Comparison of ENCODE assay signal across 21 cellular contexts in the genomic region with DNA sequence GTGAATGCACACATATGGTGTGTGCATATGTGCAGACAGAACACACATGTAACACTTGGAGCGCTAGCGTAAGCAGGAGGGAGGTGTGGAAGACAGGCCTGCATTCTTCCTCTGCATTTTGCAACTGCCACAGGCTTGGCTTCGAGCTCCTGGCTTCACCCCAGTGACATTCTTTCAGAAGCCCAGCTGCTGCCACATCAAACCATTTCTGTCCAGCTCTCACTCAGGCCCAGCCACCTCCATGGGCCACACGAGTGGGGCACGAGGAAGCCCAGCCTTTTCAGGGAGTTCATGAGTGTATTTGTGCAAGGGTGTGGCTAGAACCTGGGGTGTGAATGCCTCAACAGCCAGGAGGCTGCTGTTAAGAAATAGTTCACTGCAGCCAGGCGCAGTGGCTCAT. TPM values are rescaled to one million over a fixed set of nuclear protein-coding genes. Genes with fewer than 3 reads are reported as not detected.
DNase-seq lines count a peak whose midpoint lies in the region; ATAC-seq and TF ChIP-seq lines count a peak whose summit lies in the region.
"Had no signal": no experiment of that assay in that cellular context is flagged by ENCODE, and none has a peak within 500 bp of the region (broad histone marks: within the 10 kb centered on the region; RNA-seq: fewer than 3 reads in every experiment).

No MANE protein-coding gene starts in this region.

- H3K27ac Mint-ChIP-seq in Caco-2 (ENCODE audit: unreplicated experiment), result peak overlapping the region; percentile 86
- H3K27ac Mint-ChIP-seq: activated naive CD4-positive, alpha-beta T cell treated with anti-CD3 and anti-CD28 coated beads for 36 hours; CD8-positive, alpha-beta T cell; naive thymus-derived CD4-positive, alpha-beta T cell had no signal

- TF ChIP-seq POLR2A in GM18505 (IDR thresholded peaks at IDR 0.05; ENCODE audit: borderline replicate concordance, extremely low read depth, insufficient read depth, insufficient read length), result no peak

- no peak for TF ChIP-seq CTCF in Caco-2 (IDR thresholded peaks at IDR 0.05; ENCODE audit: insufficient read depth in 1 of 2, low read depth in 1 of 2, low read length in 1 of 2, severe bottlenecking in 1 of 2, unreplicated experiment in 1 of 2)
- TF ChIP-seq CTCF in RWPE1 (conservative IDR thresholded peaks at IDR 0.05; ENCODE audit: low read depth), result no peak

- H3K27ac ChIP-seq in RWPE1, result peak overlapping the region; percentile 16; the same call in 1 of the 2 replicates
- H3K27ac ChIP-seq: brain microvascular endothelial cell, SK-N-MC had no signal

- H3K4me3 Mint-ChIP-seq in Caco-2 (ENCODE audit: unreplicated experiment), result no peak overlapping the region
- H3K4me3 Mint-ChIP-seq: activated naive CD4-positive, alpha-beta T cell treated with anti-CD3 and anti-CD28 coated beads for 36 hours; CD8-positive, alpha-beta T cell; naive thymus-derived CD4-positive, alpha-beta T cell had no signal

- no peaks in the 10 kb centered on the region for H3K27me3 Mint-ChIP-seq in Caco-2 (ENCODE audit: insufficient read depth, unreplicated experiment)

- intact Hi-C loops in Caco-2 (cut with micrococcal nuclease; ENCODE audit: unreplicated experiment), result loop anchor here (5.0 kb wide), 1 partner anchor 39 kb away; no protein-coding TSS in a partner anchor
- intact Hi-C loops in Right ventricle myocardium superior (cut with DNase I), result no loop called here

- H3K9me3 Mint-ChIP-seq in Caco-2 (ENCODE audit: unreplicated experiment), result no peaks in the 10 kb centered on the region
- H3K9me3 Mint-ChIP-seq: activated naive CD4-positive, alpha-beta T cell treated with anti-CD3 and anti-CD28 coated beads for 36 hours; CD8-positive, alpha-beta T cell had no signal

- no TSS peak for BruUV-seq in Caco-2 (replicated peaks; lab: Mats Ljungman, UMichigan)

- H3K4me1 ChIP-seq in Caco-2, result peaks cover 35% of the 10 kb centered on the region

- H3K27me3 ChIP-seq in Caco-2 (replicated peaks; ENCODE audit: control insufficient read depth, insufficient read depth, low read length), result no peaks in the 10 kb centered on the region
- H3K27me3 ChIP-seq: brain microvascular endothelial cell had no signal

- ATAC-seq in Right ventricle myocardium superior (ENCODE audit: poor library complexity) (peak; percentile 90), GM18505 (IDR thresholded peaks at IDR 0.05; ENCODE audit: unreplicated experiment) (no peak)
- ATAC-seq: CD8-positive, alpha-beta T cell; naive thymus-derived CD4-positive, alpha-beta T cell had no signal

- CTCF ChIA-PET in Caco-2 (lab: Charles Lee) (interaction anchor here (0.6 kb wide), 1 partner anchor 39 kb away, joined by 3 read pairs; no protein-coding TSS in a partner anchor), RWPE1 (lab: Yijun Ruan, JAX) (interaction anchor here (0.5 to 0.7 kb wide), 3 partner anchors 9 to 297 kb away, joined by 3 to 4 read pairs (median 3); no protein-coding TSS in a partner anchor)

- H3K9me3 ChIP-seq in Caco-2, result no peaks in the 10 kb centered on the region

- peaks cover 19% of the 10 kb centered on the region for H3K4me1 Mint-ChIP-seq in Caco-2 (ENCODE audit: low read depth, unreplicated experiment)
- H3K4me1 Mint-ChIP-seq: naive thymus-derived CD4-positive, alpha-beta T cell had no signal

- H3K36me3 ChIP-seq in Caco-2 (ENCODE audit: control insufficient read depth, insufficient read depth, low read length), result no peaks in the 10 kb centered on the region
- H3K36me3 ChIP-seq: brain microvascular endothelial cell had no signal

- no peak overlapping the region for H3K4me3 ChIP-seq in Caco-2 (ENCODE audit: low read depth, low read length)
- H3K4me3 ChIP-seq: SK-N-MC had no signal

- DNase-seq in Caco-2 (no peak), RWPE1 (ENCODE audit: low spot score) (no peak), Right ventricle myocardium superior (peak; percentile 77), myocyte (ENCODE audit: low read depth) (peak; percentile 88), NCI-H1417 (lab: John Stamatoyannopoulos, UW) (no peak), NCI-H1105 (lab: John Stamatoyannopoulos, UW) (no peak), OCI-M2 (lab: John Stamatoyannopoulos, UW; ENCODE audit: unreplicated experiment) (no peak)
- DNase-seq: ACHN; activated CD8-positive, alpha-beta memory T cell treated with anti-CD3 and anti-CD28 coated beads, Interleukin-2, amount 50 U/mL, for 48 hours; activated naive CD4-positive, alpha-beta T cell treated with anti-CD3 and anti-CD28 coated beads for 36 hours; brain microvascular endothelial cell; CD8-positive, alpha-beta T cell; dermis blood vessel endothelial cell; erythroblast; H7; naive thymus-derived CD4-positive, alpha-beta T cell; NCI-H146; NCI-H345; T1000 had no signal

- POLR2A ChIA-PET in Caco-2 (lab: Charles Lee), result no interaction called here
- POLR2A ChIA-PET in RWPE1 (lab: Yijun Ruan, JAX; ENCODE audit: low non-redundant PET), result no interaction called here

- H3K36me3 Mint-ChIP-seq in Caco-2 (ENCODE audit: insufficient read depth, unreplicated experiment), result no peaks in the 10 kb centered on the region
- H3K36me3 Mint-ChIP-seq: CD8-positive, alpha-beta T cell had no signal

RNA-seq across cellular contexts. Expression of gene LGALS3BP, which starts 18.8 kb away (rescaled TPM):
- total RNA-seq in Caco-2 (2022) (65.4 and 68.1 TPM in 2 replicates), Right ventricle myocardium superior (499 TPM), myocyte (437 and 456 TPM in 2 replicates)
- 442 TPM for polyA plus RNA-seq in myocyte (2012)

RNA-seq across cellular contexts. Expression of gene TIMP2, which starts 35.8 kb away (rescaled TPM):
- 63.8 and 70.1 TPM in 2 replicates for total RNA-seq in Caco-2 (2022)
- 114 TPM for total RNA-seq in Right ventricle myocardium superior
- 197 and 208 TPM in 2 replicates for total RNA-seq in myocyte
- 598 TPM for polyA plus RNA-seq in myocyte (2012)

RNA-seq across cellular contexts. Expression of gene CANT1, which starts 48.6 kb away (rescaled TPM):
- 68.9 and 86.4 TPM in 2 replicates for total RNA-seq in Caco-2 (2022)
- 29.8 TPM for total RNA-seq in Right ventricle myocardium superior
- 42.7 and 51.3 TPM in 2 replicates for total RNA-seq in myocyte
- 35.1 TPM for polyA plus RNA-seq in myocyte (2012)

RNA-seq across cellular contexts. Expression of gene CEP295NL, which starts 57.9 kb away (rescaled TPM):
- total RNA-seq in Caco-2 (2022), result 1.7 and 2.0 TPM in 2 replicates
- total RNA-seq in Right ventricle myocardium superior, result 0.70 TPM
- total RNA-seq in myocyte, result 0.10 and 1.7 TPM in 2 replicates
- polyA plus RNA-seq in myocyte (2012), result 1.3 TPM
- total RNA-seq: activated naive CD4-positive, alpha-beta T cell treated with anti-CD3 and anti-CD28 coated beads for 36 hours had no signal
- polyA plus RNA-seq: naive thymus-derived CD4-positive, alpha-beta T cell had no signal

Comparison
In these comparisons a context has a peak if more than half of its experiments do, and no peak if none do; other contexts are left out.
1. DNase-seq: peak in Right ventricle myocardium superior (single experiment) and myocyte (single experiment); none in Caco-2 (0 of 2), RWPE1 (single experiment), NCI-H1417 (0 of 3), NCI-H1105 (single experiment) and OCI-M2 (single experiment).